In the genomic region with DNA sequence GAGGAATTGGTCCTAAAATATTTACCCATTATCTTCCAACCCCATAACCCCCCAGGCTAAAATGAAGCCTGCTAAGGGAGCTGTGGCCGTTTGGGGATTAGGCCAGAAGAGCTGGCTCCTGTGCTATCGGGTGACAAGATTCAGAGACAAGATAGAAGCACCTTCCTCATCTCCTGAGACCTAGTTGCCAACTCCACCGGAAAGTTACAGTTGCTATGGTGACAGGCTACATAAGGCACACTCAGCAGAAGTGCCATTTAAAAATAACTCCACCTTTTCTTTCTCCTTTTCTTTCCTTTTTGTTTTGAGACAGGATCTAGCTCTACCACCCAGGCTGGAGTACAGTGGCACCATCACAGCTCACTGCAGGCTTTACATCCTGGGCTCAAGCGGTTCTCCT, we compare ENCODE assay signal across 15 cellular contexts. TPM values are rescaled to one million over a fixed set of nuclear protein-coding genes. Genes with fewer than 3 reads are reported as not detected.
DNase-seq lines count a peak whose midpoint lies in the region; ATAC-seq, FAIRE-seq and TF ChIP-seq lines count a peak whose summit lies in the region.
"Had no signal": no experiment of that assay in that cellular context is flagged by ENCODE, and none has a peak within 500 bp of the region (broad histone marks: within the 10 kb centered on the region; RNA-seq: fewer than 3 reads in every experiment).

No MANE protein-coding gene starts in this region.

- H3K9me3 ChIP-seq in H9 (ENCODE audit: control insufficient read depth, low read depth, low read length) (no peaks in the 10 kb centered on the region), keratinocyte (ENCODE audit: control insufficient read depth, low read depth, low read length) (no peaks in the 10 kb centered on the region)
- H3K9me3 ChIP-seq: esophagus muscularis mucosa had no signal

- peaks cover 7 to 20% (median 7%) of the 10 kb centered on the region in 3 experiments; a peak in 6 of 7 replicates for H3K36me3 Mint-ChIP-seq in H9 (ENCODE audit: insufficient read depth in 1 of 3, low read depth in 3 of 3)
- H3K36me3 Mint-ChIP-seq: CD4-positive, CD25-positive, alpha-beta regulatory T cell had no signal

- no peak overlapping the region for H4K91ac ChIP-seq in H9 (ENCODE audit: insufficient read length, low read depth, low read length)

- H3K14ac ChIP-seq in H9 (ENCODE audit: insufficient read depth, low read length) = no peak overlapping the region

- H3K9ac ChIP-seq in H9 (ENCODE audit: extremely low read depth, insufficient read length, low read length) = no peak overlapping the region
- H3K9ac ChIP-seq in keratinocyte (ENCODE audit: control insufficient read depth, extremely low read depth, insufficient read depth, low read length) = no peak overlapping the region

- CTCF ChIA-PET in RWPE1 (lab: Yijun Ruan, JAX) = interaction anchor here (0.6 kb wide), 1 partner anchor 652 kb away, joined by 3 read pairs; no protein-coding TSS in a partner anchor

- H4K5ac ChIP-seq in H9 (ENCODE audit: insufficient read length, low read depth, low read length) = no peak overlapping the region

- H3K18ac ChIP-seq in H9 (ENCODE audit: insufficient read length, low read depth, low read length) = no peak overlapping the region

- H3K4me3 Mint-ChIP-seq in H9 = no peak overlapping the region
- H3K4me3 Mint-ChIP-seq: activated CD4-positive, alpha-beta T cell treated with anti-CD3 and anti-CD28 coated beads, Interleukin-2, amount 10 ng/mL, durations not matched to agents 24 days and 14 days; CD4-positive, CD25-positive, alpha-beta regulatory T cell; immature natural killer cell had no signal

- ATAC-seq in activated CD4-positive, CD25-positive, alpha-beta regulatory T cell treated with anti-CD3 and anti-CD28 coated beads, Interleukin-2, amount 50 U/mL, for 24 hours = no peak

- 0 out of 2 replicates have a peak overlapping the region, but pooled peaks have one; percentile 32 for H3K4ac ChIP-seq in H9 (ENCODE audit: low read depth, low read length)

- WGBS in H9 (ENCODE audit: extremely low coverage, insufficient read length, low lambda C conversion rate) = no CpG with 5 or more reads among the region's 4 CpGs

- no peak overlapping the region for H2BK120ac ChIP-seq in H9 (ENCODE audit: low read depth, low read length, poor library complexity, severe bottlenecking)

- H3K4me3 ChIP-seq in keratinocyte (ENCODE audit: control insufficient read depth in 2 of 3, extremely low read depth in 1 of 3, insufficient read depth in 2 of 3, low read depth in 1 of 3, low read length in 3 of 3) = no peak overlapping the region
- H3K4me3 ChIP-seq: esophagus muscularis mucosa, SK-N-MC had no signal

- H3K9me1 ChIP-seq in keratinocyte (ENCODE audit: control insufficient read depth, extremely low read depth, insufficient read depth, low read length) = no peaks in the 10 kb centered on the region

- H3K9me3 Mint-ChIP-seq in H9 = peaks cover 12 to 23% of the 10 kb centered on the region in 2 experiments
- H3K9me3 Mint-ChIP-seq: activated CD4-positive, alpha-beta T cell treated with anti-CD3 and anti-CD28 coated beads, Interleukin-2, amount 10 ng/mL, durations not matched to agents 24 days and 14 days had no signal

- peaks cover 2% of the 10 kb centered on the region; the same call in 1 of the 2 replicates for H3K27me3 Mint-ChIP-seq in H9 (ENCODE audit: low read depth)
- H3K27me3 Mint-ChIP-seq: CD4-positive, CD25-positive, alpha-beta regulatory T cell had no signal

- no peaks in the 10 kb centered on the region for H3K23me2 ChIP-seq in H9 (ENCODE audit: insufficient read length, low read depth, low read length, poor library complexity, severe bottlenecking)

- no peaks in the 10 kb centered on the region for H3K36me3 ChIP-seq in keratinocyte (ENCODE audit: control insufficient read depth in 2 of 2, extremely low read depth in 1 of 2, insufficient read depth in 2 of 2, low read length in 2 of 2)
- H3K36me3 ChIP-seq: esophagus muscularis mucosa had no signal

- H3K4me2 ChIP-seq in H9 (ENCODE audit: insufficient read depth, insufficient read length, low read length) = no peak overlapping the region
- no peak overlapping the region for H3K4me2 ChIP-seq in keratinocyte (ENCODE audit: control insufficient read depth, extremely low read depth, insufficient read depth, low read depth, low read length)

- H3T11ph ChIP-seq in H9 (ENCODE audit: low read length) = no peak overlapping the region

- no peak overlapping the region for H2AFZ ChIP-seq in H9 (ENCODE audit: low read length)
- no peak overlapping the region for H2AFZ ChIP-seq in keratinocyte (ENCODE audit: control insufficient read depth, low read length)

- H3K4me1 ChIP-seq in H9 (ENCODE audit: insufficient read depth, low read length) (no peaks in the 10 kb centered on the region; the same call in 1 of the 2 replicates), keratinocyte (ENCODE audit: control insufficient read depth, extremely low read depth, insufficient read depth, low read length) (peaks cover 19% of the 10 kb centered on the region)

- H3K56ac ChIP-seq in H9 (ENCODE audit: insufficient read length, low read depth, low read length) = no peak overlapping the region

- no peak overlapping the region for H3K23ac ChIP-seq in H9 (ENCODE audit: insufficient read length, low read depth, low read length)

- no peak for FAIRE-seq in keratinocyte (lab: Jason Lieb, UNC)
- FAIRE-seq in HTR-8/SVneo (lab: Jason Lieb, UNC) = no peak

- H3K27ac Mint-ChIP-seq in H9 = peak overlapping the region; percentile 2 to 96 (median 55); a peak in 6 of 7 replicates
- H3K27ac Mint-ChIP-seq: activated CD4-positive, alpha-beta T cell treated with anti-CD3 and anti-CD28 coated beads, Interleukin-2, amount 10 ng/mL, durations not matched to agents 24 days and 14 days; CD4-positive, CD25-positive, alpha-beta regulatory T cell; immature natural killer cell had no signal

- H2AK5ac ChIP-seq in H9 (ENCODE audit: insufficient read length, low read length) = no peak overlapping the region

- DNase-seq in Ammon's horn (ENCODE audit: low spot score) (peak; percentile 7), H9 (peak; percentile 54), RWPE1 (ENCODE audit: low spot score) (no peak), keratinocyte (ENCODE audit: low read depth, low spot score) (no peak), HTR-8/SVneo (ENCODE audit: insufficient read length, low spot score) (no peak), activated gamma-delta T cell treated with Interleukin-2 at 50 U/mL for 16 hours (no peak)
- no peak for DNase-seq in activated CD4-positive, alpha-beta T cell treated with anti-CD3 and anti-CD28 coated beads for 48 hours
- DNase-seq: activated CD4-positive, alpha-beta T cell treated with anti-CD3 and anti-CD28 coated beads, Interleukin-2, amount 10 ng/mL, durations not matched to agents 24 days and 14 days; CD4-positive, CD25-positive, alpha-beta regulatory T cell; central memory CD4-positive, alpha-beta T cell; immature natural killer cell; KBM-7 had no signal

- no peaks in the 10 kb centered on the region for H3K27me3 ChIP-seq in H9 (ENCODE audit: insufficient read depth, low read length)
- no peaks in the 10 kb centered on the region for H3K27me3 ChIP-seq in keratinocyte (ENCODE audit: control insufficient read depth, extremely low read depth, insufficient read depth, low read length)
- H3K27me3 ChIP-seq: esophagus muscularis mucosa had no signal

- peaks cover 38 to 39% of the 10 kb centered on the region in 2 experiments for H3K4me1 Mint-ChIP-seq in H9
- H3K4me1 Mint-ChIP-seq: activated CD4-positive, alpha-beta T cell treated with anti-CD3 and anti-CD28 coated beads, Interleukin-2, amount 10 ng/mL, durations not matched to agents 24 days and 14 days; CD4-positive, CD25-positive, alpha-beta regulatory T cell; immature natural killer cell had no signal

- H2BK20ac ChIP-seq in H9 (ENCODE audit: low read depth, low read length, poor library complexity, severe bottlenecking) = no peak overlapping the region

- POLR2A ChIA-PET in RWPE1 (lab: Yijun Ruan, JAX; ENCODE audit: low non-redundant PET) = no interaction called here

- no peak overlapping the region for H2BK15ac ChIP-seq in H9 (ENCODE audit: low read depth, low read length)

- no peak overlapping the region for H2BK5ac ChIP-seq in H9 (ENCODE audit: insufficient read length, low read length)

- H3K79me2 ChIP-seq in H9 (ENCODE audit: insufficient read depth, low read length) (no peaks in the 10 kb centered on the region), keratinocyte (ENCODE audit: control insufficient read depth, insufficient read depth, low read length) (no peaks in the 10 kb centered on the region)

- no peaks in the 10 kb centered on the region for H3K79me1 ChIP-seq in H9 (ENCODE audit: insufficient read depth, low read depth, low read length, poor library complexity, severe bottlenecking)

- H4K20me1 ChIP-seq in H9 (ENCODE audit: control insufficient read depth, insufficient read depth, insufficient read length) = no peaks in the 10 kb centered on the region
- no peaks in the 10 kb centered on the region for H4K20me1 ChIP-seq in keratinocyte (ENCODE audit: control insufficient read depth, extremely low read depth, insufficient read depth, low read length)

- TF ChIP-seq CTCF in H9 (conservative IDR thresholded peaks at IDR 0.05) (no peak), RWPE1 (conservative IDR thresholded peaks at IDR 0.05; ENCODE audit: low read depth) (no peak), keratinocyte (optimal IDR thresholded peaks at IDR 0.05 in 1 of 3, IDR thresholded peaks at IDR 0.05 in 1 of 3, conservative IDR thresholded peaks at IDR 0.05 in 1 of 3; ENCODE audit: extremely low read depth in 1 of 3, insufficient read depth in 2 of 3, low read length in 3 of 3) (no peak)

- H2BK12ac ChIP-seq in H9 (ENCODE audit: insufficient read length, low read depth, low read length) = no peak overlapping the region

- dilution Hi-C loops in keratinocyte (cut with MboI; ENCODE audit: extremely low pct_ligation_motif_present, low sequenced_read_pairs) = no loop called here

- no peak overlapping the region for H3K27ac ChIP-seq in H9 (ENCODE audit: insufficient read length, low read depth, low read length)
- peak overlapping the region; percentile 9; the same call in 1 of the 2 replicates for H3K27ac ChIP-seq in RWPE1
- peak overlapping the region; percentile 12 for H3K27ac ChIP-seq in keratinocyte (ENCODE audit: control insufficient read depth, insufficient read depth, low read length)
- H3K27ac ChIP-seq: esophagus muscularis mucosa, SK-N-MC had no signal

- H4K8ac ChIP-seq in H9 (replicated peaks; ENCODE audit: insufficient read length, low read depth, low read length) = no peak overlapping the region

RNA-seq across cellular contexts. Expression of gene ROR1, which starts 43.6 kb away (rescaled TPM):
- 75.9 and 76.4 TPM in 2 replicates for total RNA-seq in H9 (2021)
- polyA plus RNA-seq in keratinocyte = 9.2 to 10.4 TPM (median 9.4 TPM) in 3 replicates
- polyA plus RNA-seq in keratinocyte (2011; ENCODE audit: low read depth) = 1.8 TPM
- 2.8 and 4.5 TPM in 2 replicates for polyA plus RNA-seq in keratinocyte (2011; cell fraction: cytosol; rRNA removed)
- polyA plus RNA-seq in keratinocyte (2011; cell fraction: nucleus; rRNA removed) = 12.5 and 12.9 TPM in 2 replicates
- 2.8 and 6.1 TPM in 2 replicates for polyA plus RNA-seq in keratinocyte (2012; ENCODE audit: low replicate concordance)
- polyA minus RNA-seq in keratinocyte = 22.6 to 33.4 TPM (median 24.4 TPM) in 3 replicates
- 4.4 TPM for polyA minus RNA-seq in keratinocyte (2011; cell fraction: cytosol; rRNA and poly(A)+ RNA removed)
- 25.5 and 38.1 TPM in 2 replicates for polyA minus RNA-seq in keratinocyte (2011; cell fraction: nucleus; rRNA and poly(A)+ RNA removed)
- total RNA-seq: activated CD4-positive, alpha-beta T cell treated with anti-CD3 and anti-CD28 coated beads, Interleukin-2, amount 10 ng/mL, durations not matched to agents 24 days and 14 days; CD4-positive, CD25-positive, alpha-beta regulatory T cell had no signal
- polyA plus RNA-seq: CD4-positive, CD25-positive, alpha-beta regulatory T cell had no signal

Comparison
In these comparisons a context has a peak if more than half of its experiments do, and no peak if none do; other contexts are left out.
1. DNase-seq: peak in Ammon's horn (single experiment) and H9 (single experiment); none in RWPE1 (single experiment), keratinocyte (single experiment), HTR-8/SVneo (single experiment), activated gamma-delta T cell treated with Interleukin-2 at 50 U/mL for 16 hours (single experiment) and activated CD4-positive, alpha-beta T cell treated with anti-CD3 and anti-CD28 coated beads for 48 hours (single experiment).